ENCODE assay signal across 8 cellular contexts in genomic region chr4:124711469-124712416, GRCh38. TPM values are rescaled to one million over a fixed set of nuclear protein-coding genes. Genes with fewer than 3 reads are reported as not detected.
DNase-seq lines count a peak whose midpoint lies in the region; ATAC-seq and TF ChIP-seq lines count a peak whose summit lies in the region.

No MANE protein-coding gene starts in this region.

- peak overlapping the region; percentile 94 for H3K4me3 ChIP-seq in adipocyte (ENCODE audit: low read length)

- H3K36me3 ChIP-seq in adipocyte (ENCODE audit: control insufficient read depth, insufficient read depth, low read length, severe bottlenecking): peaks cover 8% of the 10 kb centered on the region

- H3K9me3 ChIP-seq in adipocyte (ENCODE audit: control insufficient read depth, low read length): no peaks in the 10 kb centered on the region

- no peaks in the 10 kb centered on the region for H3K27me3 ChIP-seq in adipocyte (replicated peaks; ENCODE audit: control insufficient read depth, insufficient read depth, low read length)

- peak overlapping the region; percentile 91 for H3K9ac ChIP-seq in adipocyte (ENCODE audit: low read length)

- ATAC-seq in GM19324 (IDR thresholded peaks at IDR 0.05; ENCODE audit: low FRiP score, unreplicated experiment): peak; percentile 21
- peak; percentile 22 for ATAC-seq in HG03280 (IDR thresholded peaks at IDR 0.05; ENCODE audit: unreplicated experiment)
- ATAC-seq in Right ventricle myocardium superior (ENCODE audit: poor library complexity): peak; percentile 71
- peak; percentile 49 for ATAC-seq in omental fat pad (ENCODE audit: low FRiP score)

- H3K4me1 ChIP-seq in adipocyte (ENCODE audit: control insufficient read depth, insufficient read depth, low read length): peaks cover 34% of the 10 kb centered on the region

- intact Hi-C loops in Right ventricle myocardium superior (cut with DNase I): no loop called here

- no peak for TF ChIP-seq CTCF in omental fat pad (IDR thresholded peaks at IDR 0.05)

- peak; percentile 31 for DNase-seq in DMS114 treated with DMSO at 0.1 percent for 48 hours (lab: John Stamatoyannopoulos, UW; ENCODE audit: unreplicated experiment)
- peak; percentile 31 for DNase-seq in NCI-H446 treated with DMSO at 0.1 percent for 48 hours (lab: John Stamatoyannopoulos, UW)
- peak; percentile 84 for DNase-seq in adipocyte (ENCODE audit: low read depth)
- DNase-seq in Right ventricle myocardium superior: no peak
- peak; percentile 25 for DNase-seq in omental fat pad (ENCODE audit: low spot score)
- no peak for DNase-seq in GF-D8 (lab: John Stamatoyannopoulos, UW)

RNA-seq across cellular contexts. Expression of gene ANKRD50, which starts 0.8 kb away (rescaled TPM):
- total RNA-seq in Right ventricle myocardium superior (5.3 TPM), omental fat pad (10 to 100 TPM; 10.6 to 21.0 (median 15.5) TPM)

Comparison
In these comparisons a context has a peak if more than half of its experiments do, and no peak if none do; other contexts are left out.
1. DNase-seq: peak in DMS114 treated with DMSO at 0.1 percent for 48 hours (single experiment), NCI-H446 treated with DMSO at 0.1 percent for 48 hours (single experiment), adipocyte (single experiment) and omental fat pad (single experiment); none in Right ventricle myocardium superior (single experiment) and GF-D8 (single experiment).
2. ATAC-seq: peak in every context shown above with its lines; median percentile 71 in Right ventricle myocardium superior; 49 in omental fat pad; 22 in HG03280; 21 in GM19324.